In genomic region chr3:107956991-107957467, GRCh38 we compare ENCODE assay signal across 11 cellular contexts.
A peak's percentile ranks its signal among the peaks of the same experiment; 100 is the strongest.
DNase-seq lines count a peak whose midpoint lies in the region; ATAC-seq and FAIRE-seq lines count a peak whose summit lies in the region.
"Had no signal": no experiment of that assay in that cellular context is flagged by ENCODE, and none has a peak within 500 bp of the region (broad histone marks: within the 10 kb centered on the region; RNA-seq: fewer than 3 reads in every experiment).

No MANE protein-coding gene starts in this region.

- H3K4me1 ChIP-seq in aorta (ENCODE audit: control insufficient read depth in 1 of 2, insufficient read depth in 2 of 2, low read length in 2 of 2) = peaks cover 2 to 13% of the 10 kb centered on the region in 2 donors

- no peak overlapping the region for H3K4me3 Mint-ChIP-seq in stimulated activated effector memory CD8-positive, alpha-beta T cell treated with anti-CD3 and anti-CD28 coated beads, Interleukin-12 subunit alpha, Interleukin-12 subunit beta, amount 100 ng/mL, for 72 hours

- no peaks in the 10 kb centered on the region for H3K36me3 Mint-ChIP-seq in stimulated activated effector memory CD8-positive, alpha-beta T cell treated with anti-CD3 and anti-CD28 coated beads, Interleukin-12 subunit alpha, Interleukin-12 subunit beta, amount 100 ng/mL, for 72 hours

- peak; percentile 95 for ATAC-seq in aorta (ENCODE audit: low FRiP score)
- ATAC-seq in stimulated activated effector memory CD8-positive, alpha-beta T cell treated with anti-CD3 and anti-CD28 coated beads, Interleukin-12 subunit alpha, Interleukin-12 subunit beta, amount 100 ng/mL, for 72 hours = no peak
- ATAC-seq in HG03135 (IDR thresholded peaks at IDR 0.05; ENCODE audit: unreplicated experiment) = no peak
- ATAC-seq: GM12878 had no signal

- no peak overlapping the region for H3K4me3 ChIP-seq in aorta (ENCODE audit: low read length in 2 of 2)
- H3K4me3 ChIP-seq: GM12878 had no signal

- no peak for FAIRE-seq in GM19239 (lab: Jason Lieb, UNC)
- FAIRE-seq: GM12878 had no signal

- H3K27me3 ChIP-seq in aorta (ENCODE audit: control insufficient read depth in 1 of 2, insufficient read depth in 2 of 2, low read length in 1 of 2) = no peaks in the 10 kb centered on the region

- peaks cover 34% of the 10 kb centered on the region for H3K4me1 Mint-ChIP-seq in stimulated activated effector memory CD8-positive, alpha-beta T cell treated with anti-CD3 and anti-CD28 coated beads, Interleukin-12 subunit alpha, Interleukin-12 subunit beta, amount 100 ng/mL, for 72 hours

- no peaks in the 10 kb centered on the region for H3K9me3 ChIP-seq in aorta (ENCODE audit: control insufficient read depth, low read length)

- no peak overlapping the region for H3K27ac Mint-ChIP-seq in stimulated activated effector memory CD8-positive, alpha-beta T cell treated with anti-CD3 and anti-CD28 coated beads, Interleukin-12 subunit alpha, Interleukin-12 subunit beta, amount 100 ng/mL, for 72 hours

- H3K9me3 Mint-ChIP-seq in stimulated activated effector memory CD8-positive, alpha-beta T cell treated with anti-CD3 and anti-CD28 coated beads, Interleukin-12 subunit alpha, Interleukin-12 subunit beta, amount 100 ng/mL, for 72 hours = peaks cover 4% of the 10 kb centered on the region

- WGBS in aorta, 2 donors = 1 to 5% methylated on average over 8 of the region's 8 CpGs

- DNase-seq in DMS 273 (lab: John Stamatoyannopoulos, UW; ENCODE audit: unreplicated experiment) = peak; percentile 49
- no peak for DNase-seq in DMS 273 treated with DMSO at 0.1 percent for 48 hours (lab: John Stamatoyannopoulos, UW)
- peak in 41 of 42 donors; percentile 7 to 82 (median 45) for DNase-seq in head of caudate nucleus
- peak; percentile 50 for DNase-seq in occipital lobe (lab: John Stamatoyannopoulos, UW)
- DNase-seq in aorta = peak; percentile 85 to 87
- DNase-seq in stimulated activated effector memory CD8-positive, alpha-beta T cell treated with anti-CD3 and anti-CD28 coated beads, Interleukin-12 subunit alpha, Interleukin-12 subunit beta, amount 100 ng/mL, for 72 hours (ENCODE audit: low spot score in 2 of 2) = no peak
- DNase-seq in GM19239 (ENCODE audit: insufficient read length, low spot score) = no peak
- DNase-seq: NCI-H1092 had no signal

- intact Hi-C loops in head of caudate nucleus (cut with DNase I) (no loop called here), aorta (cut with DNase I) (loop anchor here in 1 of 2 donors (5.0 to 10.0 kb wide), 2 partner anchors 135 to 248 kb away; partner anchors contain the start of gene CD47)

- peak overlapping the region; percentile 79 to 94 for H3K27ac ChIP-seq in aorta (ENCODE audit: low read depth in 1 of 2, low read length in 2 of 2)
- H3K27ac ChIP-seq: 22Rv1 had no signal

- no peaks in the 10 kb centered on the region for H3K36me3 ChIP-seq in aorta (ENCODE audit: control insufficient read depth in 1 of 2, insufficient read depth in 2 of 2, low read length in 1 of 2)

Comparison
In these comparisons a context has a peak if more than half of its experiments do, and no peak if none do; other contexts are left out.
1. DNase-seq: peak in DMS 273 (single experiment), head of caudate nucleus (41 of 42), occipital lobe (single experiment) and aorta (2 of 2); none in DMS 273 treated with DMSO at 0.1 percent for 48 hours (single experiment), stimulated activated effector memory CD8-positive, alpha-beta T cell treated with anti-CD3 and anti-CD28 coated beads, Interleukin-12 subunit alpha, Interleukin-12 subunit beta, amount 100 ng/mL, for 72 hours (0 of 2) and GM19239 (single experiment).